ENCODE assay signal across 8 cellular contexts in the genomic region with DNA sequence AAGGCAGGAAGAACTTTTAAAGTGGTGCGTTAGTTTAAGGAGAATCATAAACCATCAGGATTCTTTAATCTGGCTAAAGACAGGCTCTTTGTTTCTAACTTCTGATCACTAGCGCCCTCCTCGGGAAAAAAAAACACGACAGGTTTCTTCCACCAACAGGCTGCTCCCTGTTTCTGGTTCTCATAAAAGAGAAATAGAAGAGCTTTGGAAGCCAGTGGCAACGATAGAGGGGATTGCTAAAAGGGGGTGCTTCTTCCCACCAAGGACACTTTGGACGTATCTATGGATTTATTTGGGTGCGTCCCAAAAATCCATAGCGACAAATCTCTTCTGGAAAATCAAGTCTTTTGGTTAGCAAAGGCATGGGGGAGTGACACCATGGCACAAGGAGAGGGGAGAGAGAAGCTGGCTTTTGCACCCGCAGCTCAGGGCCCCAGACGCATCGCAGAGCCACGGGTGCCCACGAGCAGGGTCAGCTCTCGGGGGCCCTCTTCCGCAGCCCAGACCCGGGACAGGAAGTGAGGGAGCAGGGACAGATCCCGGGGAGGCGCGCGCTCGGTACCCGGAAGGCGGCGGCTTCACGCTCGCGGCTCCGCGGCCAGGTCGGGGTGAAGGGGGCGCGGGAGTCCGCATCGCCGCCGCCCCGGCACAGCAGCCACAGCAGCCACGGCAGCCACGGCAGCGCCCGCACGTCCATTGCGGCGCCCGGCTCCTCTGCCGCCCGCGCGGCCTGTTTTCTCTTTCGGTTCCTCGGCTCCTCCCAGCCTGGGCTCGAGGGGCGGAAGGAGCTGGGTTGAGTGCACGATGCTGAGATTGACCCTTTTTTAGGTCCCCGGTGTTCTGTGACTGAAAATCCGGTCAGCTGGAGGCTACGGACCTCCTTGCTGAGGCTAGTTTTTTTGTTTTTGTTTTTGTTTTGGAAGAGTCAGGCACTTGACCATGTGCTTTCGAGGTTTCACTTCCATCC. TPM values are rescaled to one million over a fixed set of nuclear protein-coding genes. Genes with fewer than 3 reads are reported as not detected.
DNase-seq lines count a peak whose midpoint lies in the region; ATAC-seq and TF ChIP-seq lines count a peak whose summit lies in the region.

A gene with protein sequence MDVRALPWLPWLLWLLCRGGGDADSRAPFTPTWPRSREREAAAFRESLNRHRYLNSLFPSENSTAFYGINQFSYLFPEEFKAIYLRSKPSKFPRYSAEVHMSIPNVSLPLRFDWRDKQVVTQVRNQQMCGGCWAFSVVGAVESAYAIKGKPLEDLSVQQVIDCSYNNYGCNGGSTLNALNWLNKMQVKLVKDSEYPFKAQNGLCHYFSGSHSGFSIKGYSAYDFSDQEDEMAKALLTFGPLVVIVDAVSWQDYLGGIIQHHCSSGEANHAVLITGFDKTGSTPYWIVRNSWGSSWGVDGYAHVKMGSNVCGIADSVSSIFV (minus strand): TSS at position 716 of the 967 bp plus-strand sequence. CDS start 19 bp downstream, at position 697.

- no peaks in the 10 kb centered on the region for H3K36me3 ChIP-seq in GM23338 (ENCODE audit: insufficient read depth)
- H3K36me3 ChIP-seq in SK-N-MC (ENCODE audit: insufficient read depth, low read length) = no peaks in the 10 kb centered on the region
- no peaks in the 10 kb centered on the region for H3K36me3 ChIP-seq in thymus (ENCODE audit: control insufficient read depth, insufficient read depth)

- H3K4me1 ChIP-seq in GM23338 (ENCODE audit: insufficient read depth) (no peaks in the 10 kb centered on the region), thymus (ENCODE audit: control insufficient read depth, insufficient read depth, low read length) (no peaks in the 10 kb centered on the region)

- under 1% methylated on average over 58 of the region's 58 CpGs for WGBS in thymus

- H3K27ac ChIP-seq in GM23338 (ENCODE audit: low read depth) = no peak within 1 kb of the TSS; the same call in 1 of the 2 replicates
- H3K27ac ChIP-seq in SK-N-MC = peak within 1 kb of the TSS; percentile 80
- peak within 1 kb of the TSS; percentile 98 for H3K27ac ChIP-seq in thymus (ENCODE audit: low read depth)

- ATAC-seq in GM23338 = peak; percentile 97
- peak; percentile 93 to 95 for ATAC-seq in activated naive CD4-positive, alpha-beta T cell treated with anti-CD3 and anti-CD28 coated beads, Interleukin-2, amount 50 U/mL, for 72 hours

- no peaks in the 10 kb centered on the region for H4K20me1 ChIP-seq in GM23338 (replicated peaks; ENCODE audit: insufficient read depth)

- TF ChIP-seq CTCF in GM23338 (conservative IDR thresholded peaks at IDR 0.05; ENCODE audit: low read depth in 2 of 2) = peak; percentile 66 to 69
- TF ChIP-seq CTCF in LNCAP (IDR thresholded peaks at IDR 0.05) = peak; percentile 58
- peak; percentile 69 for TF ChIP-seq CTCF in osteocyte (IDR thresholded peaks at IDR 0.05)

- H3K27me3 ChIP-seq in GM23338 (ENCODE audit: insufficient read depth) (no peaks in the 10 kb centered on the region), thymus (ENCODE audit: control insufficient read depth, insufficient read depth) (no peaks in the 10 kb centered on the region)

- H3K4me3 ChIP-seq in GM23338 (peak within 1 kb of the TSS; percentile 89), SK-N-MC (peak within 1 kb of the TSS; percentile 99), thymus (ENCODE audit: low read length) (peak within 1 kb of the TSS; percentile 63)

- H3K4me3 Mint-ChIP-seq in GM23338 = peak within 1 kb of the TSS; percentile 90
- peak within 1 kb of the TSS; percentile 89 for H3K4me3 Mint-ChIP-seq in osteocyte (ENCODE audit: unreplicated experiment)

- peak within 1 kb of the TSS; percentile 90 for H3K4me2 ChIP-seq in GM23338

- no peaks in the 10 kb centered on the region for H3K9me3 ChIP-seq in SK-N-MC (ENCODE audit: low read depth, low read length)
- no peaks in the 10 kb centered on the region for H3K9me3 ChIP-seq in thymus (ENCODE audit: control insufficient read depth)

- H3K9me2 ChIP-seq in GM23338 (ENCODE audit: insufficient read depth) = no peaks in the 10 kb centered on the region

- in situ Hi-C loops in G401 (cut with HindIII; ENCODE audit: low sequenced_read_pairs) = no loop called here

- no peaks in the 10 kb centered on the region for H3F3A ChIP-seq in GM23338 (replicated peaks; ENCODE audit: low read depth)

- peak within 1 kb of the TSS; percentile 96 for H3K9ac ChIP-seq in SK-N-MC (ENCODE audit: insufficient read length)

- H3K9me3 Mint-ChIP-seq in GM23338 = no peaks in the 10 kb centered on the region
- no peaks in the 10 kb centered on the region for H3K9me3 Mint-ChIP-seq in activated naive CD4-positive, alpha-beta T cell treated with anti-CD3 and anti-CD28 coated beads, Interleukin-2, amount 50 U/mL, for 72 hours
- H3K9me3 Mint-ChIP-seq in osteocyte (ENCODE audit: unreplicated experiment) = no peaks in the 10 kb centered on the region

- H3K27me3 Mint-ChIP-seq in GM23338 (ENCODE audit: insufficient read depth, low read depth, poor library complexity) (peaks cover 3% of the 10 kb centered on the region), osteocyte (ENCODE audit: unreplicated experiment) (no peaks in the 10 kb centered on the region)

- H3K36me3 Mint-ChIP-seq in GM23338 (ENCODE audit: low read depth) = no peaks in the 10 kb centered on the region
- H3K36me3 Mint-ChIP-seq in activated naive CD4-positive, alpha-beta T cell treated with anti-CD3 and anti-CD28 coated beads, Interleukin-2, amount 50 U/mL, for 72 hours = peaks cover 5% of the 10 kb centered on the region in 2 donors
- H3K36me3 Mint-ChIP-seq in osteocyte (ENCODE audit: unreplicated experiment) = no peaks in the 10 kb centered on the region

- H3K27ac Mint-ChIP-seq in GM23338 (peak within 1 kb of the TSS; percentile 95), osteocyte (ENCODE audit: unreplicated experiment) (peak within 1 kb of the TSS; percentile 99)
- peak within 1 kb of the TSS; percentile 98 to 100 for H3K27ac Mint-ChIP-seq in activated naive CD4-positive, alpha-beta T cell treated with anti-CD3 and anti-CD28 coated beads, Interleukin-2, amount 50 U/mL, for 72 hours

- peak within 1 kb of the TSS; percentile 100 for H2AFZ ChIP-seq in GM23338

- DNase-seq in G401 (ENCODE audit: low spot score) = peak; percentile 81
- peak; percentile 73 for DNase-seq in GM23338 (ENCODE audit: low spot score)
- DNase-seq in SK-N-MC (ENCODE audit: low read depth, low spot score) = peak; percentile 76
- peak; percentile 65 to 77 for DNase-seq in activated naive CD4-positive, alpha-beta T cell treated with anti-CD3 and anti-CD28 coated beads, Interleukin-2, amount 50 U/mL, for 72 hours (ENCODE audit: low spot score in 2 of 2)
- peak; percentile 82 for DNase-seq in glomerular visceral epithelial cell (ENCODE audit: extremely low spot score)
- no peak for DNase-seq in osteocyte (ENCODE audit: extremely low spot score, unreplicated experiment)

- H3K4me1 Mint-ChIP-seq in GM23338 (no peaks in the 10 kb centered on the region), osteocyte (ENCODE audit: unreplicated experiment) (peaks cover 4% of the 10 kb centered on the region)

- H3K79me2 ChIP-seq in GM23338 (replicated peaks; ENCODE audit: insufficient read depth) = no peaks in the 10 kb centered on the region

TF ChIP-seq in GM23338, 12 proteins besides CTCF, POLR2A, EP300 and RAD21 (continues in another document):
- peak; percentile 55; the same call in 1 of the 2 replicates for TF ChIP-seq POLR2AphosphoS5 (IDR thresholded peaks at IDR 0.05; ENCODE audit: low read depth)

RNA-seq across cellular contexts. Expression of the gene that starts here (rescaled TPM):
- 14.9 and 15.1 TPM in 2 replicates for total RNA-seq in G401 (2014; rRNA removed; shearing (Covaris generic))
- total RNA-seq in GM23338 (2014; rRNA removed; shearing (Covaris generic)) = 0.78 and 0.83 TPM in 2 replicates
- polyA plus RNA-seq in GM23338 (2016; fragmentation: Nextera tagmentation; extraction: Ambion mirVana) (0.44 and 0.73 TPM in 2 replicates), thymus (10.4 TPM)
- 1 to 10 TPM in 1 of 2 donors, under 1 TPM in 1; 0.77 to 2.6 TPM for total RNA-seq in activated naive CD4-positive, alpha-beta T cell treated with anti-CD3 and anti-CD28 coated beads, Interleukin-2, amount 50 U/mL, for 72 hours
- total RNA-seq in osteocyte = 9.7 and 10.0 TPM in 2 replicates

Comparison
In these comparisons a context has a peak if more than half of its experiments do, and no peak if none do; other contexts are left out.
1. Peak in DNase-seq, ATAC-seq, H3K4me3 ChIP-seq and H3K4me2 ChIP-seq in GM23338; RNA of the gene not detected or under 1 TPM.